In the genomic region with DNA sequence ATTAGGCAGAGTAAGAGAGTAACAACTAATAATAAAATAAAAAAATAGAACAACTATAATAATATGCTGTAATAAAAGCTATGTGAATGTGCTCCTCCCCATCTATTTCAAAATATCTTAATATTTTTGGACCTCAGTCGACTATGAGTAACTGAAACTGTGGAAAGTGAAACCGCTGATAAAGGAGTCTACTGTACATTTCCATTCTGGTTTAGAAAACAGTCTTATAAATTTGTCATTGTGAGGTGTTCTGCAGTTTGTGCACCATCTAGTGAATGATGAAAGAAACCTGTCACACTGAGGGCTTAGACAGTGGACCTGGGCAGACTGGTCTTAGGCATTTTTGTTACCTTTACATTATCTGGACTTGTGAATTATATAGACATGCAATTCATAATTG, we compare ENCODE assay signal across 19 cellular contexts. TPM values are rescaled to one million over a fixed set of nuclear protein-coding genes. Genes with fewer than 3 reads are reported as not detected.
A peak's percentile ranks its signal among the peaks of the same experiment; 100 is the strongest.
DNase-seq lines count a peak whose midpoint lies in the region; ATAC-seq and TF ChIP-seq lines count a peak whose summit lies in the region.
"Had no signal": no experiment of that assay in that cellular context is flagged by ENCODE, and none has a peak within 500 bp of the region (broad histone marks: within the 10 kb centered on the region; RNA-seq: fewer than 3 reads in every experiment).

No MANE protein-coding gene starts in this region.

- H3K27ac Mint-ChIP-seq in Caco-2 (ENCODE audit: unreplicated experiment): peak overlapping the region; percentile 80
- H3K27ac Mint-ChIP-seq: CD14-positive monocyte, HFFc6 had no signal

- no peaks in the 10 kb centered on the region for H3K9me3 Mint-ChIP-seq in Caco-2 (ENCODE audit: unreplicated experiment)
- H3K9me3 Mint-ChIP-seq: CD14-positive monocyte, HFFc6 had no signal

- DNase-seq in Caco-2 (no peak), MM.1S (peak; percentile 61), brain microvascular endothelial cell (peak; percentile 21), fibroblast of villous mesenchyme (ENCODE audit: low read depth) (peak; percentile 21), NCI-H510A (lab: John Stamatoyannopoulos, UW) (no peak), activated gamma-delta T cell (lab: John Stamatoyannopoulos, UW) (no peak)
- no peak for DNase-seq in NK-92 treated with Interleukin-12 subunit alpha and Interleukin-12 subunit beta, amount 100 ng/mL, for 24 hours (lab: John Stamatoyannopoulos, UW)
- DNase-seq: AML-193, HFFc6, MG63, NCI-H1092 treated with DMSO at 0.1 percent for 48 hours, NCI-H1694, NCI-H226, NCI-H526 treated with DMSO at 0.1 percent for 48 hours, Right ventricle myocardium superior had no signal

- ATAC-seq in HG03378 (IDR thresholded peaks at IDR 0.05; ENCODE audit: unreplicated experiment): no peak
- ATAC-seq: HepG2 had no signal

- H3K27ac ChIP-seq in MM.1S (ENCODE audit: low read length): no peak overlapping the region
- H3K27ac ChIP-seq in brain microvascular endothelial cell: no peak overlapping the region
- H3K27ac ChIP-seq: SK-N-MC had no signal

- no peaks in the 10 kb centered on the region for H4K20me1 ChIP-seq in MM.1S (ENCODE audit: insufficient read depth, low read length)

- no peaks in the 10 kb centered on the region for H3K79me2 ChIP-seq in MM.1S (ENCODE audit: low read length)

- no peak overlapping the region for H2AFZ ChIP-seq in MM.1S (ENCODE audit: low read length)

- CTCF ChIA-PET in Caco-2 (lab: Charles Lee): no interaction called here

- POLR2A ChIA-PET in Caco-2 (lab: Charles Lee): no interaction called here

- H3K9ac ChIP-seq in MM.1S (ENCODE audit: low read length): no peak overlapping the region

- H3K36me3 ChIP-seq in Caco-2 (ENCODE audit: control insufficient read depth, insufficient read depth, low read length): no peaks in the 10 kb centered on the region
- H3K36me3 ChIP-seq in MM.1S (replicated peaks; ENCODE audit: insufficient read depth, low read length): no peaks in the 10 kb centered on the region
- H3K36me3 ChIP-seq in brain microvascular endothelial cell (replicated peaks): no peaks in the 10 kb centered on the region
- H3K36me3 ChIP-seq: MG63 had no signal

- in situ Hi-C loops in brain microvascular endothelial cell (cut with HindIII; ENCODE audit: low pct_ligation_motif_present, low sequenced_read_pairs): no loop called here

- H3K4me3 ChIP-seq in Caco-2 (ENCODE audit: low read depth, low read length) (no peak overlapping the region), MM.1S (ENCODE audit: low read length) (no peak overlapping the region), brain microvascular endothelial cell (ENCODE audit: low read depth, low read length) (no peak overlapping the region), fibroblast of villous mesenchyme (ENCODE audit: low read depth, low read length) (no peak overlapping the region)
- H3K4me3 ChIP-seq: MG63, SK-N-MC had no signal

- H3K9me2 ChIP-seq in MM.1S (replicated peaks; ENCODE audit: insufficient read depth, low read length): no peaks in the 10 kb centered on the region

- H3K4me3 Mint-ChIP-seq in Caco-2 (ENCODE audit: unreplicated experiment): no peak overlapping the region
- H3K4me3 Mint-ChIP-seq: CD14-positive monocyte, HFFc6 had no signal

- H3K4me1 ChIP-seq in Caco-2: peaks cover 23% of the 10 kb centered on the region
- H3K4me1 ChIP-seq in MM.1S (ENCODE audit: low read length): peaks cover 6% of the 10 kb centered on the region; the same call in 1 of the 2 replicates

- H3K4me2 ChIP-seq in MM.1S (ENCODE audit: low read depth, low read length): no peak overlapping the region; the same call in 1 of the 2 replicates

- H3K4me1 Mint-ChIP-seq in Caco-2 (ENCODE audit: low read depth, unreplicated experiment): peaks cover 26% of the 10 kb centered on the region
- H3K4me1 Mint-ChIP-seq: CD14-positive monocyte had no signal

- intact Hi-C loops in Caco-2 (cut with micrococcal nuclease; ENCODE audit: unreplicated experiment): no loop called here

- no peaks in the 10 kb centered on the region for H3K27me3 Mint-ChIP-seq in Caco-2 (ENCODE audit: insufficient read depth, unreplicated experiment)

- no peaks in the 10 kb centered on the region for H3K27me3 ChIP-seq in Caco-2 (replicated peaks; ENCODE audit: control insufficient read depth, insufficient read depth, low read length)
- H3K27me3 ChIP-seq in MM.1S (replicated peaks; ENCODE audit: insufficient read depth, low read length): no peaks in the 10 kb centered on the region
- no peaks in the 10 kb centered on the region for H3K27me3 ChIP-seq in brain microvascular endothelial cell (replicated peaks)
- H3K27me3 ChIP-seq: MG63 had no signal

- TF ChIP-seq CTCF in Caco-2 (IDR thresholded peaks at IDR 0.05; ENCODE audit: insufficient read depth in 1 of 2, low read depth in 1 of 2, low read length in 1 of 2, severe bottlenecking in 1 of 2, unreplicated experiment in 1 of 2) (no peak), MM.1S (IDR thresholded peaks at IDR 0.05; ENCODE audit: low read length) (no peak; the same call in 1 of the 2 replicates), brain microvascular endothelial cell (IDR thresholded peaks at IDR 0.05; ENCODE audit: low read depth, low read length, missing control alignments) (no peak), fibroblast of villous mesenchyme (IDR thresholded peaks at IDR 0.05; ENCODE audit: insufficient read depth, low read depth, low read length) (no peak)

- H3F3A ChIP-seq in MM.1S (ENCODE audit: insufficient read depth, low read length): no peaks in the 10 kb centered on the region

- H3K9me3 ChIP-seq in Caco-2 (no peaks in the 10 kb centered on the region), MM.1S (replicated peaks; ENCODE audit: insufficient read depth, low read length) (no peaks in the 10 kb centered on the region)
- H3K9me3 ChIP-seq: MG63 had no signal

- no TSS peak for BruUV-seq in Caco-2 (replicated peaks; lab: Mats Ljungman, UMichigan)

- peaks cover 5% of the 10 kb centered on the region for H3K36me3 Mint-ChIP-seq in Caco-2 (ENCODE audit: insufficient read depth, unreplicated experiment)
- H3K36me3 Mint-ChIP-seq: CD14-positive monocyte had no signal

RNA-seq across cellular contexts. Expression of gene TMEM150C, which starts 42.0 kb away (rescaled TPM):
- total RNA-seq in Caco-2 (2022): 5.0 and 5.7 TPM in 2 replicates
- total RNA-seq in fibroblast of villous mesenchyme: under 0.01 and 0.43 TPM in 2 replicates
- total RNA-seq: HFFc6 had no signal

Comparison
In these comparisons a context has a peak if more than half of its experiments do, and no peak if none do; other contexts are left out.
1. DNase-seq: peak in MM.1S (single experiment), brain microvascular endothelial cell (single experiment) and fibroblast of villous mesenchyme (single experiment); none in Caco-2 (0 of 2), NCI-H510A (single experiment), activated gamma-delta T cell (single experiment) and NK-92 treated with Interleukin-12 subunit alpha and Interleukin-12 subunit beta, amount 100 ng/mL, for 24 hours (single experiment).